In the genomic region with DNA sequence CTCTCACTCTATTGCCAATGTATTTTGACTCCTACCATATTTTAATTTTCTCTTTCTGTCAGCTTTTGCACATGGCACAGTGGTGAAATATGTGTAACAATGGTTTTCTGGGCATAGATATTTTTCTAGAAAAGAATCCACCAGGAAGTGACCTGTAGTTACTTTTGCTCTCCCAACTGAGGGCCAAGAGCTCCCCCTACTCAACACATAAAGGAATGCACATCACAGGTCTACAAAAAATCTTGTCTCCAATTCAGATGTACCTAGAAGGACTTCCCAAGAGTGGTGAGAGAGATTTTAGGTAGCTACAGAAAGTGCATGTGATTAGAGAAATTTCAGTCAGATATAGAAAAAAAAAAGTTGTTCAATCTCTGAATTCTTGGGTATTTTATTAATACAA, we compare ENCODE assay signal across 9 cellular contexts. TPM values are rescaled to one million over a fixed set of nuclear protein-coding genes. Genes with fewer than 3 reads are reported as not detected.
DNase-seq lines count a peak whose midpoint lies in the region; ATAC-seq, FAIRE-seq and TF ChIP-seq lines count a peak whose summit lies in the region.
"Had no signal": no experiment of that assay in that cellular context is flagged by ENCODE, and none has a peak within 500 bp of the region (broad histone marks: within the 10 kb centered on the region; RNA-seq: fewer than 3 reads in every experiment).

No MANE protein-coding gene starts in this region.

- no peak overlapping the region for H3K27ac Mint-ChIP-seq in activated CD8-positive, alpha-beta memory T cell treated with anti-CD3 and anti-CD28 coated beads, Interleukin-2, amount 10 ng/mL, durations not matched to agents 7 days and 5 days

- no peak for FAIRE-seq in endothelial cell of umbilical vein (lab: Jason Lieb, UNC)

- H3K9me3 Mint-ChIP-seq in activated CD8-positive, alpha-beta memory T cell treated with anti-CD3 and anti-CD28 coated beads, Interleukin-2, amount 10 ng/mL, durations not matched to agents 7 days and 5 days (ENCODE audit: low read depth): no peaks in the 10 kb centered on the region

- H3K4me3 ChIP-seq in NT2/D1 (ENCODE audit: insufficient read length, low read depth) (no peak overlapping the region), endothelial cell of umbilical vein (replicated peaks in 1 of 3; ENCODE audit: insufficient read depth in 1 of 3, low read depth in 1 of 3, low read length in 3 of 3) (no peak overlapping the region)

- CTCF ChIA-PET in HEK293T (lab: Yijun Ruan, JAX) (interaction anchor here (0.6 to 1.6 kb wide), 2 partner anchors 9 to 700 kb away, joined by 4 to 7 read pairs; no protein-coding TSS in a partner anchor), endothelial cell of umbilical vein (lab: Charles Lee) (interaction anchor here (1.0 to 1.9 kb wide), 7 partner anchors 12 to 75 kb away, joined by 3 to 14 read pairs (median 4); no protein-coding TSS in a partner anchor)
- CTCF ChIA-PET in activated CD8-positive, alpha-beta memory T cell treated with anti-CD3 and anti-CD28 coated beads, Interleukin-2, amount 10 ng/mL, durations not matched to agents 7 days and 5 days (lab: Charles Lee): no interaction called here

- H3K9me1 ChIP-seq in endothelial cell of umbilical vein (replicated peaks; ENCODE audit: control insufficient read depth, extremely low read depth, insufficient read depth, low read length): peaks cover 2% of the 10 kb centered on the region

- no peaks in the 10 kb centered on the region for H3K36me3 ChIP-seq in NT2/D1 (ENCODE audit: insufficient read depth, insufficient read length, low read length)
- H3K36me3 ChIP-seq in endothelial cell of umbilical vein (ENCODE audit: control insufficient read depth in 2 of 2, extremely low read depth in 1 of 2, insufficient read depth in 2 of 2, low read length in 2 of 2): no peaks in the 10 kb centered on the region

- peak; percentile 31 for DNase-seq in CMK (ENCODE audit: low read depth)
- DNase-seq in HEK293T (ENCODE audit: extremely low spot score): peak; percentile 27
- peak; percentile 35 for DNase-seq in NT2/D1 (ENCODE audit: low read depth, low spot score)
- no peak for DNase-seq in endothelial cell of umbilical vein (ENCODE audit: low read depth, low spot score)
- no peak for DNase-seq in activated CD8-positive, alpha-beta memory T cell treated with anti-CD3 and anti-CD28 coated beads, Interleukin-2, amount 10 ng/mL, durations not matched to agents 7 days and 5 days
- DNase-seq in AG20443 (ENCODE audit: low spot score): no peak
- DNase-seq: activated CD8-positive, alpha-beta memory T cell treated with anti-CD3 and anti-CD28 coated beads, Interleukin-2, amount 50 U/mL, for 4 hours had no signal

- H3K4me1 ChIP-seq in NT2/D1 (ENCODE audit: insufficient read depth, insufficient read length): no peaks in the 10 kb centered on the region
- H3K4me1 ChIP-seq in endothelial cell of umbilical vein (ENCODE audit: control insufficient read depth, extremely low read depth, insufficient read depth, low read length): peaks cover 36% of the 10 kb centered on the region

- H3K4me3 Mint-ChIP-seq in activated CD8-positive, alpha-beta memory T cell treated with anti-CD3 and anti-CD28 coated beads, Interleukin-2, amount 10 ng/mL, durations not matched to agents 7 days and 5 days: no peak overlapping the region

- dilution Hi-C loops in endothelial cell of umbilical vein (cut with MboI; ENCODE audit: extremely low pct_ligation_motif_present, low sequenced_read_pairs): no loop called here

- H3K79me2 ChIP-seq in endothelial cell of umbilical vein (ENCODE audit: control insufficient read depth, insufficient read depth, low read length): no peaks in the 10 kb centered on the region

- no peak for TF ChIP-seq CTCF in endothelial cell of umbilical vein (IDR thresholded peaks at IDR 0.05; ENCODE audit: extremely low read depth in 1 of 2, insufficient read depth in 1 of 2, low read depth in 1 of 2, low read length in 2 of 2)

- no peaks in the 10 kb centered on the region for H4K20me1 ChIP-seq in endothelial cell of umbilical vein (replicated peaks; ENCODE audit: control insufficient read depth, extremely low read depth, insufficient read depth, low read length)

- intact Hi-C loops in endothelial cell of umbilical vein (cut with micrococcal nuclease): no loop called here

- H3K27ac ChIP-seq in endothelial cell of umbilical vein (ENCODE audit: insufficient read depth, low read depth, low read length): peak overlapping the region; percentile 35

- H3K9me3 ChIP-seq in NT2/D1 (ENCODE audit: insufficient read depth, low read length) (no peaks in the 10 kb centered on the region), endothelial cell of umbilical vein (replicated peaks; ENCODE audit: control insufficient read depth, insufficient read depth, low read length) (no peaks in the 10 kb centered on the region)

- no peaks in the 10 kb centered on the region for H3K4me1 Mint-ChIP-seq in activated CD8-positive, alpha-beta memory T cell treated with anti-CD3 and anti-CD28 coated beads, Interleukin-2, amount 10 ng/mL, durations not matched to agents 7 days and 5 days

- peak overlapping the region; percentile 57 for H3K4me2 ChIP-seq in endothelial cell of umbilical vein (ENCODE audit: insufficient read depth, low read length)

- ATAC-seq in activated CD8-positive, alpha-beta memory T cell treated with anti-CD3 and anti-CD28 coated beads, Interleukin-2, amount 10 ng/mL, durations not matched to agents 7 days and 5 days: no peak
- ATAC-seq in GM21619 (IDR thresholded peaks at IDR 0.05; ENCODE audit: unreplicated experiment) (no peak), GM19023 (IDR thresholded peaks at IDR 0.05; ENCODE audit: unreplicated experiment) (no peak)

- POLR2A ChIA-PET in HEK293T (lab: Yijun Ruan, JAX) (no interaction called here), endothelial cell of umbilical vein (lab: Charles Lee) (no interaction called here)

- H2AFZ ChIP-seq in endothelial cell of umbilical vein (ENCODE audit: low read depth, low read length): no peak overlapping the region

- H3K27me3 Mint-ChIP-seq in activated CD8-positive, alpha-beta memory T cell treated with anti-CD3 and anti-CD28 coated beads, Interleukin-2, amount 10 ng/mL, durations not matched to agents 7 days and 5 days: peaks cover 18% of the 10 kb centered on the region

- no peak for TF ChIP-seq POLR2A in endothelial cell of umbilical vein (IDR thresholded peaks at IDR 0.05; ENCODE audit: low read depth, low read length)

- BruUV-seq in endothelial cell of umbilical vein (replicated peaks; lab: Mats Ljungman, UMichigan): no TSS peak

- no peaks in the 10 kb centered on the region for H3K36me3 Mint-ChIP-seq in activated CD8-positive, alpha-beta memory T cell treated with anti-CD3 and anti-CD28 coated beads, Interleukin-2, amount 10 ng/mL, durations not matched to agents 7 days and 5 days

- H3K27me3 ChIP-seq in NT2/D1 (ENCODE audit: insufficient read depth, insufficient read length): no peaks in the 10 kb centered on the region
- no peaks in the 10 kb centered on the region for H3K27me3 ChIP-seq in endothelial cell of umbilical vein (ENCODE audit: control insufficient read depth in 2 of 2, insufficient read depth in 2 of 2, low read length in 2 of 2)

- no peak overlapping the region for H3K9ac ChIP-seq in NT2/D1 (ENCODE audit: insufficient read length, low read depth)
- H3K9ac ChIP-seq in endothelial cell of umbilical vein (replicated peaks; ENCODE audit: extremely low read depth, insufficient read depth, low read length): no peak overlapping the region

TF ChIP-seq in HEK293T, 16 proteins besides CTCF, POLR2A, EP300 and RAD21 (continues in another document):
- TF ChIP-seq LEF1 (IDR thresholded peaks at IDR 0.05; ENCODE audit: borderline replicate concordance) (no peak), HDGF (IDR thresholded peaks at IDR 0.05; ENCODE audit: borderline replicate concordance) (no peak), NFRKB (IDR thresholded peaks at IDR 0.05) (no peak)

TF ChIP-seq in endothelial cell of umbilical vein, 7 proteins besides CTCF, POLR2A, EP300 and RAD21:
- TF ChIP-seq MYC (IDR thresholded peaks at IDR 0.05; ENCODE audit: low read depth, low read length): no peak
- TF ChIP-seq JUN (IDR thresholded peaks at IDR 0.05; ENCODE audit: borderline replicate concordance, insufficient read depth, insufficient read length, low read depth): no peak
- no peak for TF ChIP-seq GATA2 (IDR thresholded peaks at IDR 0.05; ENCODE audit: insufficient read depth, insufficient read length, low read depth, low read length)

RNA-seq across cellular contexts. Expression of a gene that starts 15.6 kb away (rescaled TPM):
- 1.7 and 3.3 TPM in 2 replicates for total RNA-seq in endothelial cell of umbilical vein
- polyA plus RNA-seq in endothelial cell of umbilical vein: 4.6 and 6.4 TPM in 2 replicates
- polyA plus RNA-seq in endothelial cell of umbilical vein (2011; cell fraction: cytosol; rRNA removed): 5.2 and 5.6 TPM in 2 replicates
- 1.7 and 3.1 TPM in 2 replicates for polyA plus RNA-seq in endothelial cell of umbilical vein (2011; cell fraction: nucleus; rRNA removed)
- 5.3 and 7.4 TPM in 2 replicates for polyA plus RNA-seq in endothelial cell of umbilical vein (2012)
- polyA minus RNA-seq in endothelial cell of umbilical vein: 3.0 and 3.8 TPM in 2 replicates
- not detected for polyA minus RNA-seq in endothelial cell of umbilical vein (2011; cell fraction: cytosol; rRNA and poly(A)+ RNA removed)
- 4.9 and 5.5 TPM in 2 replicates for polyA minus RNA-seq in endothelial cell of umbilical vein (2011; cell fraction: nucleus; rRNA and poly(A)+ RNA removed)
- total RNA-seq in activated CD8-positive, alpha-beta memory T cell treated with anti-CD3 and anti-CD28 coated beads, Interleukin-2, amount 10 ng/mL, durations not matched to agents 7 days and 5 days: not detected

RNA-seq across cellular contexts. Expression of a gene that starts 53.1 kb away (rescaled TPM):
- total RNA-seq in endothelial cell of umbilical vein: not detected in 2 replicates
- polyA plus RNA-seq in endothelial cell of umbilical vein: not detected in 2 replicates
- polyA plus RNA-seq in endothelial cell of umbilical vein (2011; cell fraction: cytosol; rRNA removed): not detected in 2 replicates
- not detected in 2 replicates for polyA plus RNA-seq in endothelial cell of umbilical vein (2011; cell fraction: nucleus; rRNA removed)
- not detected in 2 replicates for polyA plus RNA-seq in endothelial cell of umbilical vein (2012)
- polyA minus RNA-seq in endothelial cell of umbilical vein: not detected in 2 replicates
- polyA minus RNA-seq in endothelial cell of umbilical vein (2011; cell fraction: cytosol; rRNA and poly(A)+ RNA removed): not detected
- polyA minus RNA-seq in endothelial cell of umbilical vein (2011; cell fraction: nucleus; rRNA and poly(A)+ RNA removed): not detected in 2 replicates
- not detected for total RNA-seq in activated CD8-positive, alpha-beta memory T cell treated with anti-CD3 and anti-CD28 coated beads, Interleukin-2, amount 10 ng/mL, durations not matched to agents 7 days and 5 days

Comparison
In these comparisons a context has a peak if more than half of its experiments do, and no peak if none do; other contexts are left out.
1. DNase-seq: peak in CMK (single experiment), HEK293T (single experiment) and NT2/D1 (single experiment); none in endothelial cell of umbilical vein (single experiment), activated CD8-positive, alpha-beta memory T cell treated with anti-CD3 and anti-CD28 coated beads, Interleukin-2, amount 10 ng/mL, durations not matched to agents 7 days and 5 days (single experiment) and AG20443 (single experiment).